8 cellular contexts compared by ENCODE assay signal in genomic region chr14:45083622-45083978, GRCh38. TPM values are rescaled to one million over a fixed set of nuclear protein-coding genes. Genes with fewer than 3 reads are reported as not detected.
A peak's percentile ranks its signal among the peaks of the same experiment; 100 is the strongest.
DNase-seq lines count a peak whose midpoint lies in the region; ATAC-seq, FAIRE-seq and TF ChIP-seq lines count a peak whose summit lies in the region.

No MANE protein-coding gene starts in this region.

- no peak for TF ChIP-seq RAD21 in Ishikawa (IDR thresholded peaks at IDR 0.05; ENCODE audit: low read depth)

- H3K9me3 ChIP-seq in duodenal mucosa (ENCODE audit: control insufficient read depth in 1 of 2, low read length in 2 of 2) = no peaks in the 10 kb centered on the region
- no peaks in the 10 kb centered on the region for H3K9me3 ChIP-seq in osteoblast (ENCODE audit: low read depth, low read length)

- TF ChIP-seq CTCF in GM06990 (IDR thresholded peaks at IDR 0.05; ENCODE audit: insufficient read depth, low read length, poor library complexity, severe bottlenecking) (no peak), osteoblast (IDR thresholded peaks at IDR 0.05; ENCODE audit: extremely low read depth, low read depth, low read length) (no peak)

- H3K27me3 ChIP-seq in GM06990 (replicated peaks; ENCODE audit: control insufficient read depth, insufficient read depth, low read length) (no peaks in the 10 kb centered on the region), duodenal mucosa (ENCODE audit: control insufficient read depth in 1 of 2, insufficient read depth in 2 of 2, low read length in 2 of 2) (no peaks in the 10 kb centered on the region), osteoblast (ENCODE audit: insufficient read depth, low read length) (no peaks in the 10 kb centered on the region)

- H3K36me3 ChIP-seq in GM06990 (ENCODE audit: control insufficient read depth, insufficient read depth, low read length) (no peaks in the 10 kb centered on the region), duodenal mucosa (ENCODE audit: control insufficient read depth in 1 of 2, insufficient read depth in 2 of 2, low read length in 2 of 2) (no peaks in the 10 kb centered on the region), osteoblast (ENCODE audit: insufficient read depth, low read length) (no peaks in the 10 kb centered on the region)

- peak overlapping the region; percentile 99 for H2AFZ ChIP-seq in osteoblast (ENCODE audit: low read length)

- H3K4me2 ChIP-seq in osteoblast (ENCODE audit: insufficient read depth, low read length) = peak overlapping the region; percentile 99

- no peak for ATAC-seq in GM18873 (IDR thresholded peaks at IDR 0.05; ENCODE audit: low FRiP score, unreplicated experiment)

- POLR2A ChIA-PET in HEK293T (lab: Yijun Ruan, JAX) = interaction anchor here (1.0 to 3.1 kb wide), 5 partner anchors 10 to 171 kb away, joined by 3 to 21 read pairs (median 7); partner anchors contain the start of genes FANCM, FKBP3, KLHL28 and TOGARAM1

- peak overlapping the region; percentile 65 to 84 for H3K9ac ChIP-seq in duodenal mucosa (ENCODE audit: low read depth in 1 of 2, low read length in 2 of 2)

- H3K4me3 ChIP-seq in GM06990 (replicated peaks; ENCODE audit: low read depth, low read length) = peak overlapping the region; percentile 60
- peak overlapping the region; percentile 77 to 94 for H3K4me3 ChIP-seq in duodenal mucosa (ENCODE audit: low read depth in 1 of 2, low read length in 2 of 2)
- peak overlapping the region; percentile 80 for H3K4me3 ChIP-seq in osteoblast (ENCODE audit: insufficient read depth, low read length)

- H3K79me2 ChIP-seq in osteoblast (ENCODE audit: insufficient read depth, low read length) = peaks cover 46% of the 10 kb centered on the region

- H3K27ac ChIP-seq in duodenal mucosa (ENCODE audit: low read depth, low read length) (no peak overlapping the region), osteoblast (ENCODE audit: low read depth, low read length) (peak overlapping the region; percentile 56)

- no peak for FAIRE-seq in GM19239 (lab: Jason Lieb, UNC)

- H3K4me1 ChIP-seq in duodenal mucosa (ENCODE audit: control insufficient read depth in 1 of 2, insufficient read depth in 2 of 2, low read length in 2 of 2) (peaks cover 28 to 36% of the 10 kb centered on the region in 2 donors), osteoblast (ENCODE audit: insufficient read depth, low read length) (peaks cover 20% of the 10 kb centered on the region)

- CTCF ChIA-PET in HEK293T (lab: Yijun Ruan, JAX) = no interaction called here

- H4K20me1 ChIP-seq in osteoblast (ENCODE audit: insufficient read depth, low read length) = peaks cover 41% of the 10 kb centered on the region

- DNase-seq in GM06990 (ENCODE audit: extremely low read depth, insufficient read length) (no peak), osteoblast (ENCODE audit: insufficient read length, low spot score, missing footprints) (no peak), HEK293T (ENCODE audit: extremely low spot score) (no peak), GM19239 (ENCODE audit: insufficient read length, low spot score) (no peak)
- DNase-seq in stimulated activated CD4-positive, alpha-beta T cell treated with anti-CD3 and anti-CD28 coated beads, Interleukin-2, amount 100 ng/mL, for 24 hours = no peak

- TF ChIP-seq EP300 in Ishikawa (IDR thresholded peaks at IDR 0.05; ENCODE audit: borderline replicate concordance) = no peak

TF ChIP-seq in Ishikawa, 13 proteins besides CTCF, POLR2A, EP300 and RAD21:
- TF ChIP-seq REST (IDR thresholded peaks at IDR 0.05; ENCODE audit: low read depth) = no peak
- no peak for TF ChIP-seq YY1 (IDR thresholded peaks at IDR 0.05; ENCODE audit: low read depth)
- TF ChIP-seq ZBTB7A (IDR thresholded peaks at IDR 0.05; ENCODE audit: low read depth) = 0 out of 2 replicates have a peak, but pooled peaks have one; percentile 42
- no peak for TF ChIP-seq FOXM1 (IDR thresholded peaks at IDR 0.05; ENCODE audit: borderline replicate concordance, low read depth)
- TF ChIP-seq NFIC (IDR thresholded peaks at IDR 0.05) = no peak
- no peak for TF ChIP-seq TEAD4 (IDR thresholded peaks at IDR 0.05)

TF ChIP-seq in HEK293T, 16 proteins besides CTCF, POLR2A, EP300 and RAD21:
- TF ChIP-seq LEF1 (IDR thresholded peaks at IDR 0.05; ENCODE audit: borderline replicate concordance) (no peak), L3MBTL2 (conservative IDR thresholded peaks at IDR 0.05) (no peak), HDGF (IDR thresholded peaks at IDR 0.05; ENCODE audit: borderline replicate concordance) (no peak), FOXM1 (IDR thresholded peaks at IDR 0.05; ENCODE audit: borderline replicate concordance) (no peak), FOXK2 (IDR thresholded peaks at IDR 0.05) (no peak), ZNF384 (IDR thresholded peaks at IDR 0.05) (no peak), BHLHE40 (IDR thresholded peaks at IDR 0.05; ENCODE audit: borderline replicate concordance) (no peak), CTBP1 (IDR thresholded peaks at IDR 0.05; ENCODE audit: borderline replicate concordance) (no peak), ARNT (IDR thresholded peaks at IDR 0.05) (no peak), ELF4 (IDR thresholded peaks at IDR 0.05) (no peak), NFRKB (IDR thresholded peaks at IDR 0.05) (no peak), SP1 (IDR thresholded peaks at IDR 0.05) (no peak), SUZ12 (IDR thresholded peaks at IDR 0.05) (no peak), FOXA1 (IDR thresholded peaks at IDR 0.05) (no peak), TARDBP (IDR thresholded peaks at IDR 0.05) (no peak)
- TF ChIP-seq, protein P1, sequence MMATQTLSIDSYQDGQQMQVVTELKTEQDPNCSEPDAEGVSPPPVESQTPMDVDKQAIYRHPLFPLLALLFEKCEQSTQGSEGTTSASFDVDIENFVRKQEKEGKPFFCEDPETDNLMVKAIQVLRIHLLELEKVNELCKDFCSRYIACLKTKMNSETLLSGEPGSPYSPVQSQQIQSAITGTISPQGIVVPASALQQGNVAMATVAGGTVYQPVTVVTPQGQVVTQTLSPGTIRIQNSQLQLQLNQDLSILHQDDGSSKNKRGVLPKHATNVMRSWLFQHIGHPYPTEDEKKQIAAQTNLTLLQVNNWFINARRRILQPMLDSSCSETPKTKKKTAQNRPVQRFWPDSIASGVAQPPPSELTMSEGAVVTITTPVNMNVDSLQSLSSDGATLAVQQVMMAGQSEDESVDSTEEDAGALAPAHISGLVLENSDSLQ (IDR thresholded peaks at IDR 0.05) = no peak

RNA-seq across cellular contexts. Expression of gene PRPF39, which starts 0.3 kb away (rescaled TPM):
- total RNA-seq in osteoblast = 35.1 and 35.9 TPM in 2 replicates

RNA-seq across cellular contexts. Expression of gene FKBP3, which starts 50.7 kb away (rescaled TPM):
- 17.4 and 17.7 TPM in 2 replicates for total RNA-seq in osteoblast

RNA-seq across cellular contexts. Expression of gene FANCM, which starts 52.1 kb away (rescaled TPM):
- total RNA-seq in osteoblast = 6.2 and 6.8 TPM in 2 replicates
